In genomic region chr2:118856330-118856977, GRCh38 we compare ENCODE assay signal across 12 cellular contexts. TPM values are rescaled to one million over a fixed set of nuclear protein-coding genes. Genes with fewer than 3 reads are reported as not detected.
DNase-seq lines count a peak whose midpoint lies in the region; ATAC-seq and TF ChIP-seq lines count a peak whose summit lies in the region.
"Had no signal": no experiment of that assay in that cellular context is flagged by ENCODE, and none has a peak within 500 bp of the region (broad histone marks: within the 10 kb centered on the region; RNA-seq: fewer than 3 reads in every experiment).

No MANE protein-coding gene starts in this region.

- peaks cover 99% of the 10 kb centered on the region for H3K27me3 Mint-ChIP-seq in activated naive CD8-positive, alpha-beta T cell treated with anti-CD3 and anti-CD28 coated beads for 36 hours
- H3K27me3 Mint-ChIP-seq in naive thymus-derived CD8-positive, alpha-beta T cell, result peaks cover 47 to 93% (median 68%) of the 10 kb centered on the region in 5 donors

- H3K4me1 ChIP-seq in BLaER1 treated with 17β-estradiol and CSF1 and Interleukin-3, amounts not matched to agents 10 nM and 100 nM, result peaks cover 0 to 7% (median 4%) of the 10 kb centered on the region in 10 experiments; a peak in 10 of 20 replicates
- H3K4me1 ChIP-seq in mucosa of descending colon (ENCODE audit: low read depth) (peaks cover 4% of the 10 kb centered on the region), heart right ventricle (peaks cover 3 to 40% (median 26%) of the 10 kb centered on the region in 9 donors)

- peaks cover 0 to 82% (median 54%) of the 10 kb centered on the region in 11 experiments; a peak in 16 of 22 replicates for H4K20me1 ChIP-seq in BLaER1 treated with 17β-estradiol and CSF1 and Interleukin-3, amounts not matched to agents 10 nM and 100 nM

- H3K4me3 Mint-ChIP-seq in activated naive CD8-positive, alpha-beta T cell treated with anti-CD3 and anti-CD28 coated beads for 36 hours, result peak overlapping the region; percentile 27
- H3K4me3 Mint-ChIP-seq in naive thymus-derived CD8-positive, alpha-beta T cell, result peak overlapping the region; percentile 65 to 81 (median 76)

- peaks cover 18% of the 10 kb centered on the region for H3K4me1 Mint-ChIP-seq in activated naive CD8-positive, alpha-beta T cell treated with anti-CD3 and anti-CD28 coated beads for 36 hours
- peaks cover 19 to 31% (median 27%) of the 10 kb centered on the region in 4 donors for H3K4me1 Mint-ChIP-seq in naive thymus-derived CD8-positive, alpha-beta T cell

- DNase-seq in H7 (peak; percentile 60), mucosa of descending colon (no peak), COR-L47 (lab: John Stamatoyannopoulos, UW) (no peak), SKM-1 (lab: John Stamatoyannopoulos, UW; ENCODE audit: unreplicated experiment) (no peak), heart right ventricle (no peak)
- DNase-seq in activated naive CD8-positive, alpha-beta T cell treated with anti-CD3 and anti-CD28 coated beads for 36 hours, result no peak
- DNase-seq in naive thymus-derived CD8-positive, alpha-beta T cell, result no peak

- peak overlapping the region in 5 of 10 experiments; percentile 13 to 60 (median 43); a peak in 3 of 20 replicates for H3K4me3 ChIP-seq in BLaER1 treated with 17β-estradiol and CSF1 and Interleukin-3, amounts not matched to agents 10 nM and 100 nM
- no peak overlapping the region for H3K4me3 ChIP-seq in H7 (ENCODE audit: insufficient read depth, low read depth, low read length)
- H3K4me3 ChIP-seq in mucosa of descending colon, result no peak overlapping the region
- H3K4me3 ChIP-seq in heart right ventricle, result no peak overlapping the region

- peaks cover 100% of the 10 kb centered on the region in 11 experiments for H3K27me3 ChIP-seq in BLaER1 treated with 17β-estradiol and CSF1 and Interleukin-3, amounts not matched to agents 10 nM and 100 nM
- H3K27me3 ChIP-seq in H7 (ENCODE audit: control insufficient read depth, insufficient read depth, low read length), result peaks cover 98% of the 10 kb centered on the region
- peaks cover 60 to 100% (median 100%) of the 10 kb centered on the region in 7 donors for H3K27me3 ChIP-seq in heart right ventricle

- POLR2A ChIA-PET in naive thymus-derived CD8-positive, alpha-beta T cell (lab: Charles Lee), result no interaction called here

- H3K9me3 Mint-ChIP-seq in activated naive CD8-positive, alpha-beta T cell treated with anti-CD3 and anti-CD28 coated beads for 36 hours, result no peaks in the 10 kb centered on the region
- H3K9me3 Mint-ChIP-seq in naive thymus-derived CD8-positive, alpha-beta T cell, result no peaks in the 10 kb centered on the region
- H3K9me3 Mint-ChIP-seq: activated naive CD4-positive, alpha-beta T cell treated with anti-CD3 and anti-CD28 coated beads for 36 hours had no signal

- TF ChIP-seq CTCF in mucosa of descending colon (IDR thresholded peaks at IDR 0.05) (no peak), heart right ventricle (IDR thresholded peaks at IDR 0.05) (no peak)

- peaks cover 0 to 35% (median 6%) of the 10 kb centered on the region in 11 experiments; a peak in 12 of 22 replicates for H3K9me3 ChIP-seq in BLaER1 treated with 17β-estradiol and CSF1 and Interleukin-3, amounts not matched to agents 10 nM and 100 nM (replicated peaks in 1 of 11)
- no peaks in the 10 kb centered on the region for H3K9me3 ChIP-seq in mucosa of descending colon
- no peaks in the 10 kb centered on the region for H3K9me3 ChIP-seq in heart right ventricle
- H3K9me3 ChIP-seq: right lobe of liver had no signal

- H3K27ac ChIP-seq in BLaER1 treated with 17β-estradiol and CSF1 and Interleukin-3, amounts not matched to agents 10 nM and 100 nM, result no peak overlapping the region
- H3K27ac ChIP-seq in heart right ventricle, result no peak overlapping the region
- H3K27ac ChIP-seq: right lobe of liver, SK-N-MC had no signal

- 6% methylated on average over 25 of the region's 25 CpGs for WGBS in heart right ventricle, 2 donors

- H3K36me3 Mint-ChIP-seq in activated naive CD8-positive, alpha-beta T cell treated with anti-CD3 and anti-CD28 coated beads for 36 hours, result no peaks in the 10 kb centered on the region
- no peaks in the 10 kb centered on the region for H3K36me3 Mint-ChIP-seq in naive thymus-derived CD8-positive, alpha-beta T cell

- ATAC-seq in naive thymus-derived CD8-positive, alpha-beta T cell, result no peak
- no peak for ATAC-seq in mucosa of descending colon
- no peak for ATAC-seq in heart right ventricle

- no peak overlapping the region for H3K9ac ChIP-seq in BLaER1 treated with 17β-estradiol and CSF1 and Interleukin-3, amounts not matched to agents 10 nM and 100 nM

- intact Hi-C loops in mucosa of descending colon (cut with DNase I, micrococcal nuclease), result loop anchor here (5.0 to 10.0 kb wide), 2 partner anchors 634 to 812 kb away; no protein-coding TSS in a partner anchor
- intact Hi-C loops in heart right ventricle (cut with DNase I), result loop anchor here in 9 of 10 donors (2.0 to 10.0 kb wide), 9 partner anchors 302 to 824 kb away; no protein-coding TSS in a partner anchor

- peak overlapping the region in 9 of 11 experiments; percentile 67 to 84 (median 74); a peak in 16 of 22 replicates for H3K4me2 ChIP-seq in BLaER1 treated with 17β-estradiol and CSF1 and Interleukin-3, amounts not matched to agents 10 nM and 100 nM

- H3K36me3 ChIP-seq in BLaER1 treated with 17β-estradiol and CSF1 and Interleukin-3, amounts not matched to agents 10 nM and 100 nM, result no peaks in the 10 kb centered on the region
- H3K36me3 ChIP-seq in H7 (replicated peaks; ENCODE audit: control insufficient read depth, insufficient read depth, low read length) (no peaks in the 10 kb centered on the region), mucosa of descending colon (ENCODE audit: low read depth) (no peaks in the 10 kb centered on the region), heart right ventricle (no peaks in the 10 kb centered on the region)
- H3K36me3 ChIP-seq: right lobe of liver had no signal

- no peak overlapping the region for H3K27ac Mint-ChIP-seq in activated naive CD8-positive, alpha-beta T cell treated with anti-CD3 and anti-CD28 coated beads for 36 hours
- H3K27ac Mint-ChIP-seq in naive thymus-derived CD8-positive, alpha-beta T cell, result peak overlapping the region in 2 of 10 donors; percentile 25 to 71
- H3K27ac Mint-ChIP-seq: activated naive CD4-positive, alpha-beta T cell treated with anti-CD3 and anti-CD28 coated beads for 36 hours had no signal

RNA-seq across cellular contexts. Expression of gene EN1, which starts 9.0 kb away (rescaled TPM):
- total RNA-seq in H7 (2014; rRNA removed; shearing (Covaris generic)), result not detected in 2 replicates
- not detected for total RNA-seq in activated naive CD8-positive, alpha-beta T cell treated with anti-CD3 and anti-CD28 coated beads for 36 hours
- total RNA-seq in naive thymus-derived CD8-positive, alpha-beta T cell, result not detected
- not detected for polyA plus RNA-seq in naive thymus-derived CD8-positive, alpha-beta T cell
- total RNA-seq in mucosa of descending colon (not detected), heart right ventricle (under 1 TPM in 1 of 10 donors, not detected in 9; 0.15 TPM)
- polyA plus RNA-seq in heart right ventricle, result not detected
- total RNA-seq: activated naive CD4-positive, alpha-beta T cell treated with anti-CD3 and anti-CD28 coated beads for 36 hours; chondrocyte; right lobe of liver had no signal
